Comparison of ENCODE assay signal across 21 cellular contexts in the genomic region with DNA sequence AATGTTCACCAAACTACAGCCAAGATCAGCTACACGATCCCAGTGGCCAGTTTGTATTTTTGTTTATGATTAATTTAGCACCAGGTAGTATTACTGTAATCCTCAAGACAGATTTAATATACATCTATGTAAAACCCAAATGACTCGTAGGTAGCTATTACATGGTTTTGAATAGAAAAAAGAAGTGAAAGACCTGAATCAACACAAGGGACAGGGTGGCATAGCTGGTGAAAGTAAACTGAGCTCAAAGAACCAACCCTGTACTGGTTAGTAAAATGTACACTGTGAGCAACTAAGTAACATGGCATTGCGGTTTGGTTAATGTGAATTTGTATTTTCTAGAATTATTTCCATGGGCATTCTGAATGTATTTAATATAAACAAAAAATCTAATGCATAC. TPM values are rescaled to one million over a fixed set of nuclear protein-coding genes. Genes with fewer than 3 reads are reported as not detected.
A peak's percentile ranks its signal among the peaks of the same experiment; 100 is the strongest.
DNase-seq lines count a peak whose midpoint lies in the region; ATAC-seq lines count a peak whose summit lies in the region.
"Had no signal": no experiment of that assay in that cellular context is flagged by ENCODE, and none has a peak within 500 bp of the region (broad histone marks: within the 10 kb centered on the region; RNA-seq: fewer than 3 reads in every experiment).

No MANE protein-coding gene starts in this region.

- DNase-seq in activated T-cell treated with anti-CD3 and anti-CD28 coated beads, Interleukin-2, amount 50 U/mL, for 72 hours = no peak
- DNase-seq in activated T-cell treated with anti-CD3 and anti-CD28 coated beads for 4 hours (no peak), mesenteric fat pad (ENCODE audit: low spot score) (no peak)
- DNase-seq in stimulated activated CD4-positive, alpha-beta T cell treated with anti-CD3 and anti-CD28 coated beads, Interleukin-4, amount 100 ng/mL, for 4 hours = no peak
- DNase-seq: activated CD4-positive, alpha-beta T cell treated with anti-CD3 and anti-CD28 coated beads for 4 hours; activated effector memory CD4-positive, alpha-beta T cell treated with anti-CD3 and anti-CD28 coated beads, Interleukin-2, amount 50 U/mL, for 16 hours; adrenal gland; COR-L47; MG63; naive thymus-derived CD8-positive, alpha-beta T cell; NCI-H1436; NCI-H2171; NCI-H526 treated with DMSO at 0.1 percent for 48 hours; retina; SHP77; stimulated activated CD4-positive, alpha-beta T cell treated with anti-CD3 and anti-CD28 coated beads, Interleukin-4, amount 100 ng/mL, for 1 hour had no signal

- no peaks in the 10 kb centered on the region for H3K27me3 Mint-ChIP-seq in activated T-cell treated with anti-CD3 and anti-CD28 coated beads, Interleukin-2, amount 50 U/mL, for 72 hours (ENCODE audit: low read depth)
- H3K27me3 Mint-ChIP-seq: naive thymus-derived CD8-positive, alpha-beta T cell had no signal

- peaks cover 57% of the 10 kb centered on the region for H3K4me1 Mint-ChIP-seq in activated T-cell treated with anti-CD3 and anti-CD28 coated beads, Interleukin-2, amount 50 U/mL, for 72 hours (ENCODE audit: low read depth)

- no peak overlapping the region for H3K27ac Mint-ChIP-seq in activated T-cell treated with anti-CD3 and anti-CD28 coated beads, Interleukin-2, amount 50 U/mL, for 72 hours
- H3K27ac Mint-ChIP-seq: GM23338; naive thymus-derived CD8-positive, alpha-beta T cell had no signal

- H3K36me3 Mint-ChIP-seq in activated T-cell treated with anti-CD3 and anti-CD28 coated beads, Interleukin-2, amount 50 U/mL, for 72 hours (ENCODE audit: insufficient read depth in 2 of 2) = peaks cover 8 to 13% of the 10 kb centered on the region in 2 donors

- peak; percentile 47 to 52 for ATAC-seq in activated T-cell treated with anti-CD3 and anti-CD28 coated beads, Interleukin-2, amount 50 U/mL, for 72 hours (replicated peaks in 1 of 2)
- ATAC-seq in GM21529 (IDR thresholded peaks at IDR 0.05; ENCODE audit: unreplicated experiment) (peak; percentile 31), HG03432 (IDR thresholded peaks at IDR 0.05; ENCODE audit: unreplicated experiment) (peak; percentile 29), HG02852 (IDR thresholded peaks at IDR 0.05; ENCODE audit: unreplicated experiment) (no peak), HG02840 (IDR thresholded peaks at IDR 0.05; ENCODE audit: low FRiP score, unreplicated experiment) (no peak)
- ATAC-seq: GM23338; naive thymus-derived CD8-positive, alpha-beta T cell had no signal

- H3K4me3 Mint-ChIP-seq in activated T-cell treated with anti-CD3 and anti-CD28 coated beads, Interleukin-2, amount 50 U/mL, for 72 hours = peak overlapping the region in 1 of 2 donors; percentile 4
- H3K4me3 Mint-ChIP-seq: GM23338; naive thymus-derived CD8-positive, alpha-beta T cell had no signal

- H3K9me3 Mint-ChIP-seq in activated T-cell treated with anti-CD3 and anti-CD28 coated beads, Interleukin-2, amount 50 U/mL, for 72 hours = no peaks in the 10 kb centered on the region
- H3K9me3 Mint-ChIP-seq: GM23338 had no signal

RNA-seq across cellular contexts. Expression of a gene that starts 8.8 kb away (rescaled TPM):
- 1 to 10 TPM; 7.7 to 8.5 TPM for total RNA-seq in activated T-cell treated with anti-CD3 and anti-CD28 coated beads, Interleukin-2, amount 50 U/mL, for 72 hours
- total RNA-seq in mesenteric fat pad = 14.5 TPM

RNA-seq across cellular contexts. Expression of a gene that starts 9.1 kb away (rescaled TPM):
- total RNA-seq in activated T-cell treated with anti-CD3 and anti-CD28 coated beads, Interleukin-2, amount 50 U/mL, for 72 hours = not detected
- not detected for total RNA-seq in mesenteric fat pad
- total RNA-seq: naive thymus-derived CD8-positive, alpha-beta T cell had no signal

Comparison
In these comparisons a context has a peak if more than half of its experiments do, and no peak if none do; other contexts are left out.
1. ATAC-seq: peak in activated T-cell treated with anti-CD3 and anti-CD28 coated beads, Interleukin-2, amount 50 U/mL, for 72 hours (2 of 2), GM21529 (single experiment) and HG03432 (single experiment); none in HG02852 (single experiment) and HG02840 (single experiment).